Comparison of ENCODE assay signal across 17 cellular contexts in the genomic region with DNA sequence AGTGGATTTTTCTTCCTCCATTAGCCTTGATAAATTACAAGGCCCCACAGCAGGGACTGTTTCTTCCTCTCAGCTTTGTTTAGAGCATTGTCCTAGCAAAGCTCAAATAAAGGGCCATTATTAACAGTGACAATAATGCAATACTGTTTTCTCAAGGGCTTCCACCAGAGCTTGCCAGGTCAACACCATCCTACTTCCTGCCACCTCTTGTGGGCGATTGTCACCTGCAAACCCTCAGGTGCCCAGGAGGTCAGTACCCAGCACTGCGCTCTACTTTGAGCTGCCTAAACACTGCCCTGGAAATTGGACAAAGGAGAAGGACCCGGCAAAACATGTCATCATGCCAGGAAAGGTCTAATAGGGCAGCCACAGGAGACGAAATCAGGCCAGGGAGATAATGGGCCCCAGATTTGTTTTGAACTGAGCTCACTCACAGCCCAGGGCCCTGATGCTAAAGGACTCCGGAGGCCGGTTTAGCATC.
DNase-seq lines count a peak whose midpoint lies in the region; FAIRE-seq and TF ChIP-seq lines count a peak whose summit lies in the region.
"Had no signal": no experiment of that assay in that cellular context is flagged by ENCODE, and none has a peak within 500 bp of the region (broad histone marks: within the 10 kb centered on the region; RNA-seq: fewer than 3 reads in every experiment).

No MANE protein-coding gene starts in this region.

- peak overlapping the region in 1 of 5 experiments; percentile 29 for H3K4me3 Mint-ChIP-seq in brain
- H3K4me3 Mint-ChIP-seq: activated CD8-positive, alpha-beta T cell treated with anti-CD3 and anti-CD28 coated beads for 36 hours; activated T-helper 17 cell treated with anti-CD3 and anti-CD28 coated beads, Interleukin-2, amount 50 U/mL, for 72 hours had no signal

- peaks cover 0 to 11% (median 0%) of the 10 kb centered on the region in 5 experiments for H3K9me3 Mint-ChIP-seq in brain
- H3K9me3 Mint-ChIP-seq: activated CD8-positive, alpha-beta T cell treated with anti-CD3 and anti-CD28 coated beads for 36 hours; activated T-helper 17 cell treated with anti-CD3 and anti-CD28 coated beads, Interleukin-2, amount 50 U/mL, for 72 hours had no signal

- no peaks in the 10 kb centered on the region for H3K27me3 ChIP-seq in small intestine (ENCODE audit: control insufficient read depth in 2 of 2, insufficient read depth in 2 of 2, low read length in 2 of 2)
- H3K27me3 ChIP-seq: neutrophil had no signal

- H3K4me1 Mint-ChIP-seq in brain: peaks cover 79% of the 10 kb centered on the region
- H3K4me1 Mint-ChIP-seq: activated T-helper 17 cell treated with anti-CD3 and anti-CD28 coated beads, Interleukin-2, amount 50 U/mL, for 72 hours had no signal

- H3K27ac ChIP-seq in small intestine (ENCODE audit: low read depth in 1 of 2, low read length in 1 of 2): no peak overlapping the region
- H3K27ac ChIP-seq: lower lobe of right lung, neutrophil had no signal

- H3K27me3 Mint-ChIP-seq in brain: no peaks in the 10 kb centered on the region
- H3K27me3 Mint-ChIP-seq: activated CD8-positive, alpha-beta T cell treated with anti-CD3 and anti-CD28 coated beads for 36 hours had no signal

- no peaks in the 10 kb centered on the region for H3K9me3 ChIP-seq in small intestine (ENCODE audit: control insufficient read depth, low read depth)
- H3K9me3 ChIP-seq: lower lobe of right lung, neutrophil had no signal

- TF ChIP-seq CTCF in brain (conservative IDR thresholded peaks at IDR 0.05): no peak

- H3K36me3 ChIP-seq in small intestine (ENCODE audit: control insufficient read depth in 2 of 2, insufficient read depth in 2 of 2, low read length in 2 of 2): no peaks in the 10 kb centered on the region
- H3K36me3 ChIP-seq: lower lobe of right lung, neutrophil had no signal

- H3K36me3 Mint-ChIP-seq in brain: no peaks in the 10 kb centered on the region

- H3K27ac Mint-ChIP-seq in brain: peak overlapping the region in 4 of 5 experiments; percentile 4 to 89 (median 82)
- H3K27ac Mint-ChIP-seq: activated CD8-positive, alpha-beta T cell treated with anti-CD3 and anti-CD28 coated beads for 36 hours; activated T-helper 17 cell treated with anti-CD3 and anti-CD28 coated beads, Interleukin-2, amount 50 U/mL, for 72 hours had no signal

- H3K4me3 ChIP-seq in small intestine (ENCODE audit: low read depth in 1 of 2, low read length in 2 of 2): no peak overlapping the region
- H3K4me3 ChIP-seq: lower lobe of right lung had no signal

- 60 to 74% (median 65%) methylated on average over 6 of the region's 6 CpGs for WGBS in small intestine, 3 donors

- no peak for FAIRE-seq in small intestine (lab: Jason Lieb, UNC)
- FAIRE-seq: astrocyte had no signal

- H3K4me1 ChIP-seq in small intestine (ENCODE audit: control insufficient read depth in 2 of 2, insufficient read depth in 1 of 2, low read depth in 1 of 2, low read length in 1 of 2): peaks cover 7 to 8% of the 10 kb centered on the region in 2 donors

- peak in 8 of 14 donors; percentile 35 to 61 (median 52) for DNase-seq in C1 segment of cervical spinal cord (lab: John Stamatoyannopoulos, UW)
- DNase-seq in NCI-H2029 (lab: John Stamatoyannopoulos, UW): peak; percentile 73
- peak; percentile 50 for DNase-seq in middle frontal gyrus (ENCODE audit: extremely low spot score, low spot score)
- no peak for DNase-seq in T1000 (lab: John Stamatoyannopoulos, UW)
- DNase-seq in stimulated activated CD4-positive, alpha-beta T cell treated with anti-CD3 and anti-CD28 coated beads, Interleukin-15, amount 100 ng/mL, for 24 hours: no peak
- no peak for DNase-seq in activated naive CD4-positive, alpha-beta T cell (lab: John Stamatoyannopoulos, UW)
- DNase-seq in small intestine: no peak
- DNase-seq: activated CD8-positive, alpha-beta T cell treated with anti-CD3 and anti-CD28 coated beads for 36 hours; DND-41; NCI-H1930; NK-92 treated with Interleukin-12 subunit alpha and Interleukin-12 subunit beta, amount 100 ng/mL, for 24 hours; SIG-M5 had no signal

Comparison
In these comparisons a context has a peak if more than half of its experiments do, and no peak if none do; other contexts are left out.
1. DNase-seq: peak in C1 segment of cervical spinal cord (8 of 14), NCI-H2029 (single experiment) and middle frontal gyrus (single experiment); none in T1000 (single experiment), stimulated activated CD4-positive, alpha-beta T cell treated with anti-CD3 and anti-CD28 coated beads, Interleukin-15, amount 100 ng/mL, for 24 hours (single experiment), activated naive CD4-positive, alpha-beta T cell (0 of 4) and small intestine (single experiment).